In genomic region chr5:126852104-126852531, GRCh38 we compare ENCODE assay signal across 8 cellular contexts.
DNase-seq lines count a peak whose midpoint lies in the region; ATAC-seq, FAIRE-seq and TF ChIP-seq lines count a peak whose summit lies in the region.

No MANE protein-coding gene starts in this region.

- no peak for TF ChIP-seq CTCF in lower leg skin (IDR thresholded peaks at IDR 0.05)

- H3K27ac ChIP-seq in KOPT-K1 (ENCODE audit: low read depth, low read length, poor library complexity, severe bottlenecking) = peak overlapping the region; percentile 18

- intact Hi-C loops in left ventricle myocardium superior (cut with micrococcal nuclease) = no loop called here
- intact Hi-C loops in lower leg skin (cut with DNase I; ENCODE audit: low total_unique reads) = no loop called here

- no peak overlapping the region for H3K4me3 ChIP-seq in lower leg skin (ENCODE audit: low read depth, poor library complexity, severe bottlenecking)

- 43 to 60% methylated on average over 3 of the region's 3 CpGs for WGBS in lower leg skin, 2 donors

- FAIRE-seq in GM12891 (lab: Jason Lieb, UNC) = peak; percentile 69

- ATAC-seq in GM21526 (IDR thresholded peaks at IDR 0.05; ENCODE audit: low FRiP score, unreplicated experiment) (peak; percentile 79), left ventricle myocardium superior (peak; percentile 72)

- TF ChIP-seq POLR2A in GM12891 (IDR thresholded peaks at IDR 0.05; ENCODE audit: low read depth, low read length) (no peak), lower leg skin (IDR thresholded peaks at IDR 0.05) (no peak)

- peaks cover 47% of the 10 kb centered on the region for H3K36me3 ChIP-seq in KOPT-K1 (ENCODE audit: insufficient read depth, low read length)

- H3K9me3 ChIP-seq in KOPT-K1 (ENCODE audit: insufficient read depth, low read length, poor library complexity, severe bottlenecking) = no peaks in the 10 kb centered on the region

- DNase-seq in GM12891 (ENCODE audit: insufficient read length, low spot score) (no peak), left ventricle myocardium superior (no peak), SK-N-DZ (ENCODE audit: low spot score) (no peak), COLO829 (ENCODE audit: low spot score) (no peak), lower leg skin (ENCODE audit: low spot score in 2 of 2) (no peak), LoVo (ENCODE audit: low spot score) (no peak)

TF ChIP-seq in GM12891, 5 proteins besides CTCF, POLR2A, EP300 and RAD21:
- TF ChIP-seq SPI1 (IDR thresholded peaks at IDR 0.05; ENCODE audit: low read depth, low read length) (no peak), POLR2AphosphoS5 (IDR thresholded peaks at IDR 0.05; ENCODE audit: low read depth, low read length) (no peak), TAF1 (IDR thresholded peaks at IDR 0.05; ENCODE audit: low read depth, low read length) (no peak), POU2F2 (IDR thresholded peaks at IDR 0.05; ENCODE audit: low read depth, low read length) (no peak), PAX5 (IDR thresholded peaks at IDR 0.05; ENCODE audit: insufficient read depth, low read length, severe bottlenecking) (no peak)
